In genomic region chr17:37546242-37546641, GRCh38 we compare ENCODE assay signal across 15 cellular contexts. TPM values are rescaled to one million over a fixed set of nuclear protein-coding genes. Genes with fewer than 3 reads are reported as not detected.
A peak's percentile ranks its signal among the peaks of the same experiment; 100 is the strongest.
DNase-seq lines count a peak whose midpoint lies in the region; ATAC-seq and TF ChIP-seq lines count a peak whose summit lies in the region.
"Had no signal": no experiment of that assay in that cellular context is flagged by ENCODE, and none has a peak within 500 bp of the region (broad histone marks: within the 10 kb centered on the region; RNA-seq: fewer than 3 reads in every experiment).

No MANE protein-coding gene starts in this region.

- H3K4me3 Mint-ChIP-seq in stimulated activated naive CD8-positive, alpha-beta T cell treated with anti-CD3 and anti-CD28 coated beads, Interleukin-15, Interleukin-2, amounts not matched to agents 100 ng/mL and 50 ng/mL, for 24 hours, result no peak overlapping the region
- no peak overlapping the region for H3K4me3 Mint-ChIP-seq in stimulated activated naive CD8-positive, alpha-beta T cell treated with anti-CD3 and anti-CD28 coated beads, Interleukin-15, amount 100 ng/mL, for 72 hours
- no peak overlapping the region for H3K4me3 Mint-ChIP-seq in brain
- H3K4me3 Mint-ChIP-seq in stimulated activated effector memory CD8-positive, alpha-beta T cell treated with anti-CD3 and anti-CD28 coated beads, Interleukin-12 subunit alpha, Interleukin-12 subunit beta, amount 100 ng/mL, for 72 hours, result no peak overlapping the region

- no peak for DNase-seq in stimulated activated naive CD8-positive, alpha-beta T cell treated with anti-CD3 and anti-CD28 coated beads, Interleukin-15, amount 100 ng/mL, for 72 hours
- DNase-seq in fibroblast of the conjunctiva (ENCODE audit: low read depth), result peak; percentile 16
- DNase-seq in stimulated activated effector memory CD8-positive, alpha-beta T cell treated with anti-CD3 and anti-CD28 coated beads, Interleukin-12 subunit alpha, Interleukin-12 subunit beta, amount 100 ng/mL, for 72 hours (ENCODE audit: low spot score in 2 of 2), result no peak
- DNase-seq in Ammon's horn (ENCODE audit: low spot score), result no peak
- DNase-seq: CD4-positive, CD25-positive, alpha-beta regulatory T cell; DND-41; GDM1; NCI-H748 treated with DMSO at 0.1 percent for 48 hours; PC-9 had no signal

- no peaks in the 10 kb centered on the region for H3K9me3 Mint-ChIP-seq in stimulated activated naive CD8-positive, alpha-beta T cell treated with anti-CD3 and anti-CD28 coated beads, Interleukin-15, Interleukin-2, amounts not matched to agents 100 ng/mL and 50 ng/mL, for 24 hours
- H3K9me3 Mint-ChIP-seq in stimulated activated naive CD8-positive, alpha-beta T cell treated with anti-CD3 and anti-CD28 coated beads, Interleukin-15, amount 100 ng/mL, for 72 hours, result no peaks in the 10 kb centered on the region
- no peaks in the 10 kb centered on the region for H3K9me3 Mint-ChIP-seq in brain
- H3K9me3 Mint-ChIP-seq in stimulated activated effector memory CD8-positive, alpha-beta T cell treated with anti-CD3 and anti-CD28 coated beads, Interleukin-12 subunit alpha, Interleukin-12 subunit beta, amount 100 ng/mL, for 72 hours, result no peaks in the 10 kb centered on the region
- H3K9me3 Mint-ChIP-seq: CD4-positive, CD25-positive, alpha-beta regulatory T cell had no signal

- peaks cover 52% of the 10 kb centered on the region for H3K4me1 Mint-ChIP-seq in stimulated activated naive CD8-positive, alpha-beta T cell treated with anti-CD3 and anti-CD28 coated beads, Interleukin-15, Interleukin-2, amounts not matched to agents 100 ng/mL and 50 ng/mL, for 24 hours (ENCODE audit: low read depth)
- H3K4me1 Mint-ChIP-seq in stimulated activated naive CD8-positive, alpha-beta T cell treated with anti-CD3 and anti-CD28 coated beads, Interleukin-15, amount 100 ng/mL, for 72 hours, result peaks cover 61% of the 10 kb centered on the region
- H3K4me1 Mint-ChIP-seq in brain, result peaks cover 56% of the 10 kb centered on the region
- H3K4me1 Mint-ChIP-seq in stimulated activated effector memory CD8-positive, alpha-beta T cell treated with anti-CD3 and anti-CD28 coated beads, Interleukin-12 subunit alpha, Interleukin-12 subunit beta, amount 100 ng/mL, for 72 hours, result peaks cover 35% of the 10 kb centered on the region

- H3K36me3 Mint-ChIP-seq in stimulated activated naive CD8-positive, alpha-beta T cell treated with anti-CD3 and anti-CD28 coated beads, Interleukin-15, Interleukin-2, amounts not matched to agents 100 ng/mL and 50 ng/mL, for 24 hours (ENCODE audit: low read depth), result peaks cover 31% of the 10 kb centered on the region
- peaks cover 20% of the 10 kb centered on the region for H3K36me3 Mint-ChIP-seq in brain
- peaks cover 89% of the 10 kb centered on the region for H3K36me3 Mint-ChIP-seq in stimulated activated effector memory CD8-positive, alpha-beta T cell treated with anti-CD3 and anti-CD28 coated beads, Interleukin-12 subunit alpha, Interleukin-12 subunit beta, amount 100 ng/mL, for 72 hours

- no peak for ATAC-seq in stimulated activated naive CD8-positive, alpha-beta T cell treated with anti-CD3 and anti-CD28 coated beads, Interleukin-15, amount 100 ng/mL, for 72 hours
- ATAC-seq in stimulated activated effector memory CD8-positive, alpha-beta T cell treated with anti-CD3 and anti-CD28 coated beads, Interleukin-12 subunit alpha, Interleukin-12 subunit beta, amount 100 ng/mL, for 72 hours, result no peak
- no peak for ATAC-seq in GM18520 (IDR thresholded peaks at IDR 0.05; ENCODE audit: unreplicated experiment)
- ATAC-seq in GM21381 (IDR thresholded peaks at IDR 0.05; ENCODE audit: unreplicated experiment), result no peak
- ATAC-seq: A549, K562 had no signal

- peak overlapping the region; percentile 57 for H3K27ac Mint-ChIP-seq in stimulated activated naive CD8-positive, alpha-beta T cell treated with anti-CD3 and anti-CD28 coated beads, Interleukin-15, Interleukin-2, amounts not matched to agents 100 ng/mL and 50 ng/mL, for 24 hours
- no peak overlapping the region for H3K27ac Mint-ChIP-seq in stimulated activated naive CD8-positive, alpha-beta T cell treated with anti-CD3 and anti-CD28 coated beads, Interleukin-15, amount 100 ng/mL, for 72 hours
- H3K27ac Mint-ChIP-seq in brain, result peak overlapping the region in 4 of 5 experiments; percentile 40 to 81 (median 50)
- peak overlapping the region; percentile 67 for H3K27ac Mint-ChIP-seq in stimulated activated effector memory CD8-positive, alpha-beta T cell treated with anti-CD3 and anti-CD28 coated beads, Interleukin-12 subunit alpha, Interleukin-12 subunit beta, amount 100 ng/mL, for 72 hours

- H3K27me3 Mint-ChIP-seq in stimulated activated naive CD8-positive, alpha-beta T cell treated with anti-CD3 and anti-CD28 coated beads, Interleukin-15, Interleukin-2, amounts not matched to agents 100 ng/mL and 50 ng/mL, for 24 hours, result no peaks in the 10 kb centered on the region
- H3K27me3 Mint-ChIP-seq in stimulated activated naive CD8-positive, alpha-beta T cell treated with anti-CD3 and anti-CD28 coated beads, Interleukin-15, amount 100 ng/mL, for 72 hours, result no peaks in the 10 kb centered on the region
- H3K27me3 Mint-ChIP-seq in brain, result no peaks in the 10 kb centered on the region
- H3K27me3 Mint-ChIP-seq: CD4-positive, CD25-positive, alpha-beta regulatory T cell had no signal

- no peak for TF ChIP-seq CTCF in brain (conservative IDR thresholded peaks at IDR 0.05)

RNA-seq across cellular contexts. Expression of gene DUSP14, which starts 56.6 kb away (rescaled TPM):
- 27.2 TPM for polyA plus RNA-seq in brain (ENCODE audit: insufficient read depth, low read depth, low replicate concordance)

Comparison
In these comparisons a context has a peak if more than half of its experiments do, and no peak if none do; other contexts are left out.
1. H3K27ac Mint-ChIP-seq: peak in stimulated activated naive CD8-positive, alpha-beta T cell treated with anti-CD3 and anti-CD28 coated beads, Interleukin-15, Interleukin-2, amounts not matched to agents 100 ng/mL and 50 ng/mL, for 24 hours (single experiment), brain (4 of 5) and stimulated activated effector memory CD8-positive, alpha-beta T cell treated with anti-CD3 and anti-CD28 coated beads, Interleukin-12 subunit alpha, Interleukin-12 subunit beta, amount 100 ng/mL, for 72 hours (single experiment); none in stimulated activated naive CD8-positive, alpha-beta T cell treated with anti-CD3 and anti-CD28 coated beads, Interleukin-15, amount 100 ng/mL, for 72 hours (0 of 2).